9 cellular contexts compared by ENCODE assay signal in genomic region chr17:19284005-19284959, GRCh38. TPM values are rescaled to one million over a fixed set of nuclear protein-coding genes. Genes with fewer than 3 reads are reported as not detected.
A peak's percentile ranks its signal among the peaks of the same experiment; 100 is the strongest.
DNase-seq lines count a peak whose midpoint lies in the region; ATAC-seq and TF ChIP-seq lines count a peak whose summit lies in the region.
"Had no signal": no experiment of that assay in that cellular context is flagged by ENCODE, and none has a peak within 500 bp of the region (broad histone marks: within the 10 kb centered on the region; RNA-seq: fewer than 3 reads in every experiment).

No MANE protein-coding gene starts in this region.

- H3K9ac ChIP-seq in HCT116 (ENCODE audit: low read length), result no peak overlapping the region
- H3K9ac ChIP-seq in neural progenitor cell, result no peak overlapping the region

- no peaks in the 10 kb centered on the region; the same call in 1 of the 2 replicates for H4K20me1 ChIP-seq in HCT116 (ENCODE audit: insufficient read depth)
- peaks cover 67% of the 10 kb centered on the region for H4K20me1 ChIP-seq in neural progenitor cell (ENCODE audit: low read depth)

- peaks cover 10% of the 10 kb centered on the region for H3F3A ChIP-seq in neural progenitor cell (ENCODE audit: low read depth)

- H3K9me3 Mint-ChIP-seq in activated CD4-positive, alpha-beta memory T cell treated with anti-CD3 and anti-CD28 coated beads for 36 hours, result no peaks in the 10 kb centered on the region
- no peaks in the 10 kb centered on the region for H3K9me3 Mint-ChIP-seq in neural progenitor cell

- no peaks in the 10 kb centered on the region for H3K9me2 ChIP-seq in HCT116 (ENCODE audit: insufficient read depth)

- intact Hi-C loops in HCT116 (cut with micrococcal nuclease), result no loop called here
- intact Hi-C loops in activated CD4-positive, alpha-beta memory T cell treated with anti-CD3 and anti-CD28 coated beads for 36 hours (cut with micrococcal nuclease), result loop anchor here (1.0 kb wide), 3 partner anchors 9 to 22 kb away; no protein-coding TSS in a partner anchor

- no peak for DNase-seq in HCT116 (ENCODE audit: low read depth, low spot score)
- DNase-seq in activated CD4-positive, alpha-beta memory T cell treated with anti-CD3 and anti-CD28 coated beads for 36 hours, result no peak
- no peak for DNase-seq in neural progenitor cell (ENCODE audit: low spot score)
- no peak for DNase-seq in epidermal melanocyte (ENCODE audit: insufficient read length, low spot score)
- no peak for DNase-seq in cerebellar cortex (ENCODE audit: low spot score)
- DNase-seq: activated gamma-delta T cell treated with Interleukin-2 at 50 U/mL for 16 hours had no signal

- H3K27me3 Mint-ChIP-seq in activated CD4-positive, alpha-beta memory T cell treated with anti-CD3 and anti-CD28 coated beads for 36 hours, result peaks cover 5% of the 10 kb centered on the region
- H3K27me3 Mint-ChIP-seq in neural progenitor cell (ENCODE audit: insufficient read depth, low read depth), result peaks cover 2% of the 10 kb centered on the region

- peaks cover 0 to 5% of the 10 kb centered on the region in 2 experiments; a peak in 2 of 4 replicates for H3K4me1 ChIP-seq in HCT116 (ENCODE audit: control insufficient read depth in 1 of 2, insufficient read depth in 2 of 2, low read length in 2 of 2)
- peaks cover 21% of the 10 kb centered on the region for H3K4me1 ChIP-seq in neural progenitor cell

- H3K27ac ChIP-seq in HCT116 (ENCODE audit: low read depth, low read length) (no peak overlapping the region), neural progenitor cell (no peak overlapping the region)

- peaks cover 38% of the 10 kb centered on the region for H3K79me2 ChIP-seq in HCT116 (ENCODE audit: insufficient read depth, low read length)
- peaks cover 38% of the 10 kb centered on the region for H3K79me2 ChIP-seq in neural progenitor cell (ENCODE audit: low read depth)

- no peaks in the 10 kb centered on the region for H3K27me3 ChIP-seq in HCT116 (ENCODE audit: insufficient read depth, low read length)
- no peaks in the 10 kb centered on the region for H3K27me3 ChIP-seq in neural progenitor cell

- POLR2A ChIA-PET in HCT116 (lab: Charles Lee), result no interaction called here
- POLR2A ChIA-PET in activated CD4-positive, alpha-beta memory T cell treated with anti-CD3 and anti-CD28 coated beads for 36 hours (lab: Charles Lee), result interaction anchor here (1.0 to 1.1 kb wide), 2 partner anchors 21 to 22 kb away, joined by 3 to 5 read pairs; no protein-coding TSS in a partner anchor

- no peak overlapping the region for H3K4me3 ChIP-seq in HCT116 (replicated peaks in 1 of 2; ENCODE audit: low read depth in 1 of 2, low read length in 2 of 2)
- H3K4me3 ChIP-seq in neural progenitor cell, result no peak overlapping the region

- CTCF ChIA-PET in HCT116 (lab: Charles Lee), result no interaction called here
- CTCF ChIA-PET in activated CD4-positive, alpha-beta memory T cell treated with anti-CD3 and anti-CD28 coated beads for 36 hours (lab: Charles Lee), result interaction anchor here (0.7 to 1.3 kb wide), 3 partner anchors 9 to 54 kb away, joined by 4 to 7 read pairs (median 4); no protein-coding TSS in a partner anchor

- TF ChIP-seq RAD21 in HCT116 (IDR thresholded peaks at IDR 0.05; ENCODE audit: low read depth), result no peak

- H3K9me3 ChIP-seq in HCT116 (ENCODE audit: control insufficient read depth in 1 of 2, insufficient read depth in 1 of 2, low read depth in 1 of 2, low read length in 2 of 2), result no peaks in the 10 kb centered on the region
- H3K9me3 ChIP-seq in neural progenitor cell (ENCODE audit: low read depth), result no peaks in the 10 kb centered on the region

- peak; percentile 50 for ATAC-seq in GM18505 (IDR thresholded peaks at IDR 0.05; ENCODE audit: unreplicated experiment)
- ATAC-seq in HCT116, result no peak
- no peak for ATAC-seq in HG03520 (IDR thresholded peaks at IDR 0.05; ENCODE audit: unreplicated experiment)
- ATAC-seq in GM18858 (IDR thresholded peaks at IDR 0.05; ENCODE audit: unreplicated experiment), result no peak

- H3K4me2 ChIP-seq in HCT116 (ENCODE audit: low read length) (no peak overlapping the region), neural progenitor cell (no peak overlapping the region)

- peaks cover 5% of the 10 kb centered on the region for H3K36me3 Mint-ChIP-seq in activated CD4-positive, alpha-beta memory T cell treated with anti-CD3 and anti-CD28 coated beads for 36 hours
- H3K36me3 Mint-ChIP-seq in neural progenitor cell, result peaks cover 24% of the 10 kb centered on the region

- TF ChIP-seq CTCF in HCT116 (IDR thresholded peaks at IDR 0.05 in 2 of 3, conservative IDR thresholded peaks at IDR 0.05 in 1 of 3; ENCODE audit: borderline replicate concordance in 1 of 3, insufficient read depth in 1 of 3, low read depth in 2 of 3, low read length in 2 of 3) (no peak), neural progenitor cell (IDR thresholded peaks at IDR 0.05) (no peak)

- RAD21 ChIA-PET in HCT116 (lab: Charles Lee; ENCODE audit: low non-redundant PET in 1 of 2, low total read pairs in 2 of 2, uncharacterized antibody in 2 of 2, unreplicated experiment in 2 of 2), result no interaction called here

- peak overlapping the region; percentile 74 for H3K27ac Mint-ChIP-seq in activated CD4-positive, alpha-beta memory T cell treated with anti-CD3 and anti-CD28 coated beads for 36 hours
- H3K27ac Mint-ChIP-seq in neural progenitor cell, result peak overlapping the region; percentile 12

- H3K36me3 ChIP-seq in HCT116 (ENCODE audit: control insufficient read depth in 1 of 2, insufficient read depth in 2 of 2, low read length in 2 of 2), result peaks cover 8 to 23% of the 10 kb centered on the region in 2 experiments
- no peaks in the 10 kb centered on the region for H3K36me3 ChIP-seq in neural progenitor cell

- H2AFZ ChIP-seq in HCT116 (ENCODE audit: low read depth, low read length, poor library complexity, severe bottlenecking) (no peak overlapping the region), neural progenitor cell (replicated peaks) (no peak overlapping the region)

- no peak overlapping the region for H3K4me3 Mint-ChIP-seq in activated CD4-positive, alpha-beta memory T cell treated with anti-CD3 and anti-CD28 coated beads for 36 hours
- H3K4me3 Mint-ChIP-seq in neural progenitor cell, result peak overlapping the region; percentile 27

- BruUV-seq in HCT116 (replicated peaks; lab: Mats Ljungman, UMichigan), result TSS peak; percentile 2

- H3K4me1 Mint-ChIP-seq in activated CD4-positive, alpha-beta memory T cell treated with anti-CD3 and anti-CD28 coated beads for 36 hours (ENCODE audit: low read depth), result peaks cover 23% of the 10 kb centered on the region
- peaks cover 59% of the 10 kb centered on the region for H3K4me1 Mint-ChIP-seq in neural progenitor cell

- no peak for TF ChIP-seq POLR2A in GM18505 (IDR thresholded peaks at IDR 0.05; ENCODE audit: borderline replicate concordance, extremely low read depth, insufficient read depth, insufficient read length)
- no peak for TF ChIP-seq POLR2A in HCT116 (IDR thresholded peaks at IDR 0.05; ENCODE audit: borderline replicate concordance, extremely low read depth, insufficient read depth, insufficient read length)

TF ChIP-seq in HCT116, 20 proteins besides CTCF, POLR2A, EP300 and RAD21 (continues in another document):
- TF ChIP-seq CEBPB (IDR thresholded peaks at IDR 0.05; ENCODE audit: low read depth), result no peak
- no peak for TF ChIP-seq EGR1 (IDR thresholded peaks at IDR 0.05; ENCODE audit: low read depth)
- no peak for TF ChIP-seq EZH2 (IDR thresholded peaks at IDR 0.05)
- TF ChIP-seq CBX3 (IDR thresholded peaks at IDR 0.05; ENCODE audit: low read depth), result no peak
- no peak for TF ChIP-seq SP1 (IDR thresholded peaks at IDR 0.05; ENCODE audit: low read depth)
- TF ChIP-seq ZNF274 (IDR thresholded peaks at IDR 0.05; ENCODE audit: low read depth, low read length), result no peak
- TF ChIP-seq SIN3A (IDR thresholded peaks at IDR 0.05; ENCODE audit: low read depth), result no peak
- no peak for TF ChIP-seq FOSL1 (IDR thresholded peaks at IDR 0.05; ENCODE audit: low read depth)
- TF ChIP-seq YY1 (IDR thresholded peaks at IDR 0.05; ENCODE audit: extremely low read depth, insufficient replicate concordance, low read depth, low read length), result no peak
- TF ChIP-seq REST (IDR thresholded peaks at IDR 0.05; ENCODE audit: low read depth), result no peak
- no peak for TF ChIP-seq POLR2AphosphoS5 (IDR thresholded peaks at IDR 0.05; ENCODE audit: low read depth, low read length)
- no peak for TF ChIP-seq EZH2phosphoT487 (IDR thresholded peaks at IDR 0.05; ENCODE audit: borderline replicate concordance)
- no peak for TF ChIP-seq SRF (IDR thresholded peaks at IDR 0.05; ENCODE audit: low read depth)

RNA-seq across cellular contexts. Expression of gene EPN2, which starts 47.1 kb away (rescaled TPM):
- total RNA-seq in HCT116 (2021; ENCODE audit: unreplicated experiment) (73.1 TPM), neural progenitor cell (ENCODE audit: low replicate concordance) (30.5 and 36.2 TPM in 2 replicates)
- 40.3 and 44.9 TPM in 2 replicates for polyA plus RNA-seq in HCT116 (2012)
- 10 to 100 TPM in 1 of 2 experiments, 1 to 10 TPM in 1; 9.0 to 12.0 TPM for total RNA-seq in activated CD4-positive, alpha-beta memory T cell treated with anti-CD3 and anti-CD28 coated beads for 36 hours
